ENCODE assay signal across 7 cellular contexts in genomic region chr6:57853745-57854144, GRCh38.
A peak's percentile ranks its signal among the peaks of the same experiment; 100 is the strongest.
DNase-seq lines count a peak whose midpoint lies in the region; ATAC-seq, FAIRE-seq and TF ChIP-seq lines count a peak whose summit lies in the region.
"Not testable (repeated sequence)": the region's sequence is repeated elsewhere in the genome, so short reads cannot be mapped to it uniquely, and the experiment has no call there.

No MANE protein-coding gene starts in this region.

- not testable (repeated sequence) for H2BK20ac ChIP-seq in IMR-90 (ENCODE audit: low read depth, low read length)

- ATAC-seq in IMR-90 (ENCODE audit: low read depth) (peak; percentile 85), Panc1 (peak; percentile 77), foreskin keratinocyte (peak; percentile 94)

- not testable (repeated sequence) for H3K79me2 ChIP-seq in osteoblast (ENCODE audit: insufficient read depth, low read length)

- H4K91ac ChIP-seq in IMR-90 (ENCODE audit: insufficient read depth, low read depth, low read length) = not testable (repeated sequence)

- H4K5ac ChIP-seq in IMR-90 (ENCODE audit: low read depth, low read length) = not testable (repeated sequence)

- H3K23ac ChIP-seq in IMR-90 (ENCODE audit: low read depth, low read length) = not testable (repeated sequence)

- H3K4ac ChIP-seq in IMR-90 (ENCODE audit: low read depth, low read length) = not testable (repeated sequence)

- FAIRE-seq in bronchial epithelial cell (lab: Jason Lieb, UNC) = not testable (repeated sequence)

- not testable (repeated sequence) for TF ChIP-seq RAD21 in IMR-90 (IDR thresholded peaks at IDR 0.05; ENCODE audit: low read length)

- CTCF ChIA-PET in IMR-90 (lab: Yijun Ruan, JAX); Panc1 (lab: Charles Lee): not testable (repeated sequence)

- WGBS in IMR-90 (ENCODE audit: extremely low coverage in 2 of 2, insufficient read length in 1 of 2), 2 experiments = 0% methylated on average over 3 of the region's 33 CpGs; no CpG with 5 or more reads in 1 of the 2 experiments

- H3K18ac ChIP-seq in IMR-90 (ENCODE audit: low read depth, low read length) = not testable (repeated sequence)

- not testable (repeated sequence) for H3K79me1 ChIP-seq in IMR-90 (ENCODE audit: low read depth in 1 of 2, low read length in 2 of 2)

- TF ChIP-seq CTCF in IMR-90 (conservative IDR thresholded peaks at IDR 0.05; ENCODE audit: low read depth, low read length); Panc1 (IDR thresholded peaks at IDR 0.05); bronchial epithelial cell (IDR thresholded peaks at IDR 0.05; ENCODE audit: insufficient read depth, low read length, severe bottlenecking); foreskin keratinocyte (conservative IDR thresholded peaks at IDR 0.05); osteoblast (IDR thresholded peaks at IDR 0.05; ENCODE audit: extremely low read depth, low read depth, low read length): not testable (repeated sequence)

- H2AK9ac ChIP-seq in IMR-90 (replicated peaks; ENCODE audit: low read depth, low read length, poor library complexity) = not testable (repeated sequence)

- not testable (repeated sequence) for BruUV-seq in IMR-90 (replicated peaks; lab: Mats Ljungman, UMichigan); Panc1 (replicated peaks; lab: Mats Ljungman, UMichigan)

- H3K36me3 ChIP-seq in IMR-90 (ENCODE audit: control insufficient read depth, insufficient read depth, low read length); Panc1 (ENCODE audit: control insufficient read depth, insufficient read depth, low read length); bronchial epithelial cell (ENCODE audit: control insufficient read depth, insufficient read depth, low read length); osteoblast (ENCODE audit: insufficient read depth, low read length): not testable (repeated sequence)

- H2AK5ac ChIP-seq in IMR-90 (ENCODE audit: low read depth, low read length) = not testable (repeated sequence)

- H3K4me2 ChIP-seq in IMR-90 (ENCODE audit: low read depth, low read length) = not testable (repeated sequence)
- H3K4me2 ChIP-seq in osteoblast (ENCODE audit: insufficient read depth, low read length) = peak overlapping the region; percentile 32

- not testable (repeated sequence) for H3K56ac ChIP-seq in IMR-90 (ENCODE audit: extremely low read depth, insufficient read depth, low read length)

- peak; percentile 42 for DNase-seq in ELF-1 (ENCODE audit: low read depth, low spot score)
- DNase-seq in IMR-90; Panc1 (ENCODE audit: low read depth, low spot score): not testable (repeated sequence)
- DNase-seq in bronchial epithelial cell (ENCODE audit: low read depth) = peak; percentile 26
- DNase-seq in foreskin keratinocyte = peak in 1 of 2 donors; percentile 11
- DNase-seq in iPS-NIHi7 (ENCODE audit: extremely low spot score) = peak; percentile 34
- peak; percentile 13 for DNase-seq in osteoblast (ENCODE audit: insufficient read length, low spot score, missing footprints)

- not testable (repeated sequence) for H3K9me1 ChIP-seq in IMR-90 (ENCODE audit: insufficient read depth, low read length)

- not testable (repeated sequence) for H3K4me3 ChIP-seq in IMR-90 (ENCODE audit: insufficient read depth, low read depth, low read length); Panc1 (ENCODE audit: low read depth in 2 of 2, low read length in 2 of 2); bronchial epithelial cell (ENCODE audit: low read depth, low read length); osteoblast (ENCODE audit: insufficient read depth, low read length)

- not testable (repeated sequence) for H3K27me3 ChIP-seq in IMR-90 (ENCODE audit: control insufficient read depth, insufficient read depth, low read length); bronchial epithelial cell (ENCODE audit: control insufficient read depth, insufficient read depth, low read length); osteoblast (ENCODE audit: insufficient read depth, low read length)
- peaks cover 10% of the 10 kb centered on the region for H3K27me3 ChIP-seq in Panc1 (ENCODE audit: control insufficient read depth, insufficient read depth, low read length)
- peaks cover 16% of the 10 kb centered on the region for H3K27me3 ChIP-seq in foreskin keratinocyte

- in situ Hi-C loops in IMR-90 (cut with MboI; ENCODE audit: low sequenced_read_pairs); Panc1 (cut with HindIII; ENCODE audit: low pct_unique_long_range_greater_than_20kb, low sequenced_read_pairs): not testable (repeated sequence)

- dilution Hi-C loops in IMR-90 (cut with HindIII; ENCODE audit: low sequenced_read_pairs, unreplicated experiment) = not testable (repeated sequence)

- not testable (repeated sequence) for H2BK5ac ChIP-seq in IMR-90 (ENCODE audit: low read depth, low read length, poor library complexity, severe bottlenecking)

- not testable (repeated sequence) for H3K9me3 ChIP-seq in IMR-90 (ENCODE audit: control insufficient read depth, insufficient read depth, low read length); Panc1 (ENCODE audit: control insufficient read depth, insufficient read depth, low read depth, low read length); osteoblast (ENCODE audit: low read depth, low read length)

- not testable (repeated sequence) for H2BK15ac ChIP-seq in IMR-90 (ENCODE audit: low read depth, low read length)

- H3K4me1 ChIP-seq in IMR-90 (ENCODE audit: control insufficient read depth, insufficient read depth, low read length); Panc1 (ENCODE audit: control insufficient read depth, insufficient read depth, low read length); foreskin keratinocyte; osteoblast (ENCODE audit: insufficient read depth, low read length): not testable (repeated sequence)

- not testable (repeated sequence) for H2BK120ac ChIP-seq in IMR-90 (ENCODE audit: low read depth, low read length)

- not testable (repeated sequence) for H3K27ac ChIP-seq in IMR-90 (ENCODE audit: insufficient read depth, low read length); Panc1 (ENCODE audit: low read length); foreskin keratinocyte; osteoblast (ENCODE audit: low read depth, low read length)

- TF ChIP-seq POLR2A in IMR-90 (IDR thresholded peaks at IDR 0.05; ENCODE audit: low read depth, low read length) = not testable (repeated sequence)

- POLR2A ChIA-PET in IMR-90 (lab: Charles Lee; ENCODE audit: unreplicated experiment); Panc1 (lab: Charles Lee): not testable (repeated sequence)

- H3K9ac ChIP-seq in IMR-90 (ENCODE audit: low read depth, low read length) = not testable (repeated sequence)

- H4K8ac ChIP-seq in IMR-90 (ENCODE audit: low read depth in 2 of 2, low read length in 2 of 2) = not testable (repeated sequence)

- intact Hi-C loops in IMR-90 (cut with micrococcal nuclease); Panc1 (cut with micrococcal nuclease; ENCODE audit: unreplicated experiment): not testable (repeated sequence)

- not testable (repeated sequence) for H3K14ac ChIP-seq in IMR-90 (replicated peaks; ENCODE audit: low read depth, low read length)

- not testable (repeated sequence) for H2AFZ ChIP-seq in IMR-90 (replicated peaks; ENCODE audit: low read length, poor library complexity); osteoblast (ENCODE audit: low read length)

- not testable (repeated sequence) for H4K20me1 ChIP-seq in IMR-90 (ENCODE audit: insufficient read depth, low read length); osteoblast (ENCODE audit: insufficient read depth, low read length)
